ENCODE assay signal across 9 cellular contexts in the genomic region with DNA sequence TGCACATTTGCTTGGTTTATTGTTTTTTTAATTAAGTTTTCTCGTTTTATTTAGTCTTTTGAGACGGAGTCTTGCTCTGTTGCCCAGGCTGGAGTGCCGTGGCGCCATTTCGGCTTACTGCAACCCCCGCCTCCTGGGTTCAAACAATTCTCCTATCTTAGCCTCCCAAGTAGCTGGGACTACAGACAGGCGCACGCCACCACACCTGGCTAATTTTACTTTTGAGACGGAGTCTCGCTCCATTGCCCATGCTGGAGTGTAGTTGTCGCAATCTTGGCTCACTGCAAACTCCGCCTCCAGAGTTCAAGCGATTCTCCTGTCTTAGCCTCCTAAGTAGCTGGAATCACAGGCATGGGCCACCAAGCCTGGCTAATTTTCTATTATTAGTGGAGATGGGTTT. TPM values are rescaled to one million over a fixed set of nuclear protein-coding genes. Genes with fewer than 3 reads are reported as not detected.
DNase-seq lines count a peak whose midpoint lies in the region; ATAC-seq and TF ChIP-seq lines count a peak whose summit lies in the region.
"Had no signal": no experiment of that assay in that cellular context is flagged by ENCODE, and none has a peak within 500 bp of the region (broad histone marks: within the 10 kb centered on the region; RNA-seq: fewer than 3 reads in every experiment).

No MANE protein-coding gene starts in this region.

- ATAC-seq in HG03095 (IDR thresholded peaks at IDR 0.05; ENCODE audit: unreplicated experiment) (no peak), left colon (no peak)

- H3K36me3 ChIP-seq in adrenal gland (replicated peaks in 1 of 2) (peaks cover 0 to 58% of the 10 kb centered on the region in 2 donors), liver (ENCODE audit: control insufficient read depth in 4 of 4, insufficient read depth in 3 of 4, low read depth in 1 of 4, low read length in 3 of 4) (peaks cover 19 to 41% (median 27%) of the 10 kb centered on the region in 4 donors), transverse colon (peaks cover 0 to 50% (median 8%) of the 10 kb centered on the region in 4 donors)

- H3K36me3 Mint-ChIP-seq in activated naive CD4-positive, alpha-beta T cell treated with anti-CD3 and anti-CD28 coated beads for 36 hours (ENCODE audit: low read depth) = peaks cover 63% of the 10 kb centered on the region

- H3K9me3 ChIP-seq in adrenal gland (replicated peaks in 1 of 3) (no peaks in the 10 kb centered on the region), liver (ENCODE audit: control insufficient read depth in 4 of 4, low read length in 3 of 4) (no peaks in the 10 kb centered on the region), transverse colon (no peaks in the 10 kb centered on the region)

- TF ChIP-seq POLR2A in adrenal gland (IDR thresholded peaks at IDR 0.05) = no peak
- no peak for TF ChIP-seq POLR2A in transverse colon (IDR thresholded peaks at IDR 0.05)

- TF ChIP-seq EP300 in transverse colon (IDR thresholded peaks at IDR 0.05; ENCODE audit: low read depth) = no peak

- peaks cover 27 to 60% of the 10 kb centered on the region in 2 donors for H3K4me1 ChIP-seq in adrenal gland (replicated peaks in 1 of 2)
- H3K4me1 ChIP-seq in liver (ENCODE audit: control insufficient read depth in 4 of 4, insufficient read depth in 4 of 4, low read length in 3 of 4) = peaks cover 12 to 66% (median 55%) of the 10 kb centered on the region in 4 donors
- peaks cover 20 to 63% (median 46%) of the 10 kb centered on the region in 4 donors for H3K4me1 ChIP-seq in transverse colon

- H3K4me3 ChIP-seq in adrenal gland (peak overlapping the region in 2 of 4 donors; percentile 67 to 83), liver (ENCODE audit: low read depth in 1 of 3, low read length in 3 of 3) (peak overlapping the region; percentile 66 to 98 (median 86)), transverse colon (peak overlapping the region in 3 of 4 donors; percentile 42 to 68 (median 58))

- DNase-seq in activated naive CD4-positive, alpha-beta T cell treated with anti-CD3 and anti-CD28 coated beads for 36 hours = no peak
- no peak for DNase-seq in activated naive CD4-positive, alpha-beta T cell treated with Interleukin-2 at 50 U/mL for 16 hours
- DNase-seq in adrenal gland = no peak
- DNase-seq in transverse colon = no peak
- DNase-seq in NCI-H1436 (lab: John Stamatoyannopoulos, UW) = no peak
- no peak for DNase-seq in left colon
- DNase-seq: central memory CD4-positive, alpha-beta T cell had no signal

- no peaks in the 10 kb centered on the region for H3K27me3 ChIP-seq in adrenal gland
- H3K27me3 ChIP-seq in liver (ENCODE audit: control insufficient read depth in 4 of 4, insufficient read depth in 4 of 4, low read length in 3 of 4) = no peaks in the 10 kb centered on the region
- no peaks in the 10 kb centered on the region for H3K27me3 ChIP-seq in transverse colon

- TF ChIP-seq RAD21 in liver (IDR thresholded peaks at IDR 0.05) = no peak

- H3K4me1 Mint-ChIP-seq in activated naive CD4-positive, alpha-beta T cell treated with anti-CD3 and anti-CD28 coated beads for 36 hours (ENCODE audit: low read depth) = peaks cover 62% of the 10 kb centered on the region

- no peaks in the 10 kb centered on the region for H3K9me3 Mint-ChIP-seq in activated naive CD4-positive, alpha-beta T cell treated with anti-CD3 and anti-CD28 coated beads for 36 hours

- H3K9ac ChIP-seq in liver (ENCODE audit: low read depth in 1 of 2, low read length in 2 of 2) = peak overlapping the region; percentile 96 to 99

- TF ChIP-seq CTCF in adrenal gland (IDR thresholded peaks at IDR 0.05) (no peak), liver (IDR thresholded peaks at IDR 0.05; ENCODE audit: low read depth, low read length, missing input control) (no peak), transverse colon (IDR thresholded peaks at IDR 0.05) (no peak)

- WGBS in adrenal gland, 4 donors = 64 to 76% (median 65%) methylated on average over 13 of the region's 13 CpGs
- 47% methylated on average over 13 of the region's 13 CpGs for WGBS in liver
- 49 to 55% methylated on average over 8 to 13 of the region's 13 CpGs for WGBS in transverse colon (ENCODE audit: low coverage in 1 of 2), 2 donors

- intact Hi-C loops in activated naive CD4-positive, alpha-beta T cell treated with anti-CD3 and anti-CD28 coated beads for 36 hours (cut with micrococcal nuclease) = loop anchor here (1.0 kb wide), 1 partner anchor 43 kb away; a partner anchor contains a TSS
- intact Hi-C loops in adrenal gland (cut with DNase I) (no loop called here), transverse colon (cut with DNase I; ENCODE audit: low total_unique reads) (no loop called here), left colon (cut with DNase I, micrococcal nuclease) (no loop called here)

- CTCF ChIA-PET in activated naive CD4-positive, alpha-beta T cell treated with anti-CD3 and anti-CD28 coated beads for 36 hours (lab: Charles Lee) = no interaction called here

- in situ Hi-C loops in transverse colon (cut with MboI; ENCODE audit: low pct_ligation_motif_present in 1 of 4, low pct_unique_long_range_greater_than_20kb in 1 of 4, low sequenced_read_pairs in 3 of 4) = no loop called here

- H3K27me3 Mint-ChIP-seq in activated naive CD4-positive, alpha-beta T cell treated with anti-CD3 and anti-CD28 coated beads for 36 hours (ENCODE audit: low read depth) = no peaks in the 10 kb centered on the region

- H3K4me3 Mint-ChIP-seq in activated naive CD4-positive, alpha-beta T cell treated with anti-CD3 and anti-CD28 coated beads for 36 hours = peak overlapping the region; percentile 99

- H3K27ac ChIP-seq in adrenal gland (peak overlapping the region in 3 of 5 donors; percentile 92 to 97 (median 95)), liver (ENCODE audit: low read depth in 1 of 2, low read length in 2 of 2) (peak overlapping the region; percentile 42 to 91), transverse colon (peak overlapping the region; percentile 95 to 96 (median 96))

- H3K27ac Mint-ChIP-seq in activated naive CD4-positive, alpha-beta T cell treated with anti-CD3 and anti-CD28 coated beads for 36 hours = peak overlapping the region; percentile 100

TF ChIP-seq in liver, 16 proteins besides CTCF, POLR2A, EP300 and RAD21 (continues in another document):
- TF ChIP-seq, protein P1, sequence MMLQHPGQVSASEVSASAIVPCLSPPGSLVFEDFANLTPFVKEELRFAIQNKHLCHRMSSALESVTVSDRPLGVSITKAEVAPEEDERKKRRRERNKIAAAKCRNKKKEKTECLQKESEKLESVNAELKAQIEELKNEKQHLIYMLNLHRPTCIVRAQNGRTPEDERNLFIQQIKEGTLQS (IDR thresholded peaks at IDR 0.05) = no peak
- TF ChIP-seq, protein P2, sequence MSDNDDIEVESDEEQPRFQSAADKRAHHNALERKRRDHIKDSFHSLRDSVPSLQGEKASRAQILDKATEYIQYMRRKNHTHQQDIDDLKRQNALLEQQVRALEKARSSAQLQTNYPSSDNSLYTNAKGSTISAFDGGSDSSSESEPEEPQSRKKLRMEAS (IDR thresholded peaks at IDR 0.05) = no peak

RNA-seq across cellular contexts. Expression of a gene that starts 1.3 kb away (rescaled TPM):
- total RNA-seq in activated naive CD4-positive, alpha-beta T cell treated with anti-CD3 and anti-CD28 coated beads for 36 hours = 1,000 to 10,000 TPM; 1,883 to 1,912 TPM
- 1,000 to 10,000 TPM in 7 of 8 donors, 100 to 1,000 TPM in 1; 928 to 2,677 (median 1,834) TPM for total RNA-seq in adrenal gland
- polyA plus RNA-seq in adrenal gland = 1,000 to 10,000 TPM in 2 of 3 donors, 100 to 1,000 TPM in 1; 545 to 3,006 (median 1,900) TPM
- total RNA-seq in liver = 1,000 to 10,000 TPM in 1 of 2 donors, 100 to 1,000 TPM in 1; 745 to 1,462 TPM
- polyA plus RNA-seq in liver = 1,000 to 10,000 TPM in 1 of 2 donors, 100 to 1,000 TPM in 1; 290 to 1,080 TPM
- 1,000 to 10,000 TPM in 3 of 4 donors, 100 to 1,000 TPM in 1; 912 to 1,639 (median 1,317) TPM for total RNA-seq in transverse colon
- total RNA-seq in left colon = 1,000 to 10,000 TPM in 1 of 2 donors, 100 to 1,000 TPM in 1; 962 to 1,034 TPM

RNA-seq across cellular contexts. Expression of a gene that starts 10.9 kb away (rescaled TPM):
- 1 to 10 TPM; 8.0 to 8.5 TPM for total RNA-seq in activated naive CD4-positive, alpha-beta T cell treated with anti-CD3 and anti-CD28 coated beads for 36 hours
- total RNA-seq in adrenal gland (100 to 1,000 TPM in 5 of 8 donors, 10 to 100 TPM in 3; 66.4 to 201 (median 113) TPM), liver (10 to 100 TPM; 21.8 to 37.9 TPM), transverse colon (100 to 1,000 TPM in 1 of 4 donors, 10 to 100 TPM in 3; 62.0 to 138 (median 65.9) TPM), left colon (10 to 100 TPM; 38.9 to 41.6 TPM)
- polyA plus RNA-seq in adrenal gland (10 to 100 TPM; 21.5 to 41.2 (median 26.1) TPM), liver (10 to 100 TPM; 15.5 to 27.4 TPM)

RNA-seq across cellular contexts. Expression of a gene that starts 12.6 kb away (rescaled TPM):
- 10 to 100 TPM; 33.7 to 36.1 TPM for total RNA-seq in activated naive CD4-positive, alpha-beta T cell treated with anti-CD3 and anti-CD28 coated beads for 36 hours
- total RNA-seq in adrenal gland (100 to 1,000 TPM; 285 to 670 (median 495) TPM), liver (10 to 100 TPM; 10.3 to 10.6 TPM), transverse colon (100 to 1,000 TPM; 180 to 249 (median 218) TPM), left colon (100 to 1,000 TPM; 144 to 152 TPM)
- polyA plus RNA-seq in adrenal gland (100 to 1,000 TPM; 130 to 190 (median 189) TPM), liver (10 to 100 TPM; 19.3 to 31.5 TPM)

RNA-seq across cellular contexts. Expression of a gene that starts 20.8 kb away (rescaled TPM):
- not detected for total RNA-seq in activated naive CD4-positive, alpha-beta T cell treated with anti-CD3 and anti-CD28 coated beads for 36 hours
- total RNA-seq in adrenal gland (10 to 100 TPM in 6 of 8 donors, 1 to 10 TPM in 1, under 1 TPM in 1; 0.60 to 56.2 (median 13.0) TPM), liver (10 to 100 TPM in 1 of 2 donors, 1 to 10 TPM in 1; 2.5 to 10.5 TPM), transverse colon (1 to 10 TPM; 2.2 to 7.6 (median 4.6) TPM), left colon (1 to 10 TPM; 2.0 to 3.5 TPM)
- polyA plus RNA-seq in adrenal gland (10 to 100 TPM in 1 of 3 donors, 1 to 10 TPM in 2; 2.8 to 32.6 (median 9.5) TPM), liver (1 to 10 TPM; 2.2 to 4.2 TPM)

RNA-seq across cellular contexts. Expression of a gene that starts 29.0 kb away (rescaled TPM):
- total RNA-seq in activated naive CD4-positive, alpha-beta T cell treated with anti-CD3 and anti-CD28 coated beads for 36 hours = under 1 TPM in 1 of 2 experiments, not detected in 1; 0.24 TPM
- 10 to 100 TPM in 1 of 8 donors, 1 to 10 TPM in 5, under 1 TPM in 2; 0.55 to 18.2 (median 1.3) TPM for total RNA-seq in adrenal gland
- polyA plus RNA-seq in adrenal gland = 10 to 100 TPM in 1 of 3 donors, 1 to 10 TPM in 1, under 1 TPM in 1; 0.48 to 10.5 (median 1.5) TPM
- 1 to 10 TPM in 1 of 2 donors, under 1 TPM in 1; 0.23 to 1.8 TPM for total RNA-seq in liver
- polyA plus RNA-seq in liver = 1 to 10 TPM in 1 of 2 donors, under 1 TPM in 1; 0.92 to 2.4 TPM
- 100 to 1,000 TPM in 3 of 4 donors, 10 to 100 TPM in 1; 91.5 to 386 (median 180) TPM for total RNA-seq in transverse colon
- 100 to 1,000 TPM; 209 to 217 TPM for total RNA-seq in left colon
